ENCODE assay signal across 20 cellular contexts in genomic region chr9:92639791-92640271, GRCh38.
"Had no signal": no experiment of that assay in that cellular context is flagged by ENCODE, and none has a peak within 500 bp of the region (broad histone marks: within the 10 kb centered on the region; RNA-seq: fewer than 3 reads in every experiment).

No MANE protein-coding gene starts in this region.

- H3K4me1 Mint-ChIP-seq: activated naive CD8-positive, alpha-beta T cell treated with anti-CD3 and anti-CD28 coated beads, Interleukin-2, amount 10 ng/mL, durations not matched to agents 7 days and 5 days; neural crest cell had no signal

- ATAC-seq: body of pancreas; left lung; mucosa of descending colon; pancreas; sciatic nerve; stimulated activated naive B cell treated with anti-CD40 and anti-IgM and Interleukin-4, amounts not matched to agents 10 μg/mL and 1 μg/mL and 100 μg/mL, for 72 hours had no signal

- H3K9me3 ChIP-seq: body of pancreas, colonic mucosa, left lung, mucosa of descending colon, pancreas, tibial artery, uterus had no signal

- H3K27ac ChIP-seq: body of pancreas, colonic mucosa, left lung, pancreas, tibial artery, VCaP had no signal

- DNase-seq: activated CD4-positive, alpha-beta T cell treated with anti-CD3 and anti-CD28 coated beads for 1 hour; activated naive CD4-positive, alpha-beta T cell treated with Interleukin-2 at 50 U/mL for 16 hours; activated naive CD8-positive, alpha-beta T cell treated with anti-CD3 and anti-CD28 coated beads, Interleukin-2, amount 10 ng/mL, durations not matched to agents 7 days and 5 days; amygdala; body of pancreas; colonic mucosa; foreskin melanocyte; mucosa of descending colon; naive B cell; stimulated activated CD4-positive, alpha-beta T cell treated with anti-CD3 and anti-CD28 coated beads, Interleukin-4, amount 100 ng/mL, for 4 hours; stimulated activated naive B cell treated with anti-CD40 and anti-IgM and Interleukin-4, amounts not matched to agents 10 μg/mL and 1 μg/mL and 100 μg/mL, for 72 hours; T-helper 2 cell; tibial artery had no signal

- H3K27ac Mint-ChIP-seq: activated naive CD8-positive, alpha-beta T cell treated with anti-CD3 and anti-CD28 coated beads, Interleukin-2, amount 10 ng/mL, durations not matched to agents 7 days and 5 days; activated T-helper 2 cell treated with anti-CD3 and anti-CD28 coated beads, Interferon-gamma antibody, Interleukin-2, Interleukin-4, amounts not matched to agents 10 μg/mL and 5 μg/mL and 100 μg/mL, durations not matched to agents 14 hours and 24 hours and 36 hours; naive B cell; stimulated activated naive B cell treated with anti-CD40 and anti-IgM and Interleukin-4, amounts not matched to agents 10 μg/mL and 1 μg/mL and 100 μg/mL, for 72 hours had no signal

- H3K4me3 ChIP-seq: body of pancreas, colonic mucosa, left lung, mucosa of descending colon, pancreas, tibial artery, uterus had no signal

- H3K27me3 Mint-ChIP-seq: activated naive CD8-positive, alpha-beta T cell treated with anti-CD3 and anti-CD28 coated beads, Interleukin-2, amount 10 ng/mL, durations not matched to agents 7 days and 5 days; naive B cell; stimulated activated naive B cell treated with anti-CD40 and anti-IgM and Interleukin-4, amounts not matched to agents 10 μg/mL and 1 μg/mL and 100 μg/mL, for 72 hours had no signal

- H3K4me3 Mint-ChIP-seq: activated naive CD8-positive, alpha-beta T cell treated with anti-CD3 and anti-CD28 coated beads, Interleukin-2, amount 10 ng/mL, durations not matched to agents 7 days and 5 days; neural crest cell; stimulated activated naive B cell treated with anti-CD40 and anti-IgM and Interleukin-4, amounts not matched to agents 10 μg/mL and 1 μg/mL and 100 μg/mL, for 72 hours had no signal

- H3K27me3 ChIP-seq: body of pancreas, colonic mucosa, left lung, pancreas, tibial artery, uterus had no signal

- H3K9me3 Mint-ChIP-seq: activated naive CD8-positive, alpha-beta T cell treated with anti-CD3 and anti-CD28 coated beads, Interleukin-2, amount 10 ng/mL, durations not matched to agents 7 days and 5 days; activated T-helper 2 cell treated with anti-CD3 and anti-CD28 coated beads, Interferon-gamma antibody, Interleukin-2, Interleukin-4, amounts not matched to agents 10 μg/mL and 5 μg/mL and 100 μg/mL, durations not matched to agents 14 hours and 24 hours and 36 hours; neural crest cell; stimulated activated naive B cell treated with anti-CD40 and anti-IgM and Interleukin-4, amounts not matched to agents 10 μg/mL and 1 μg/mL and 100 μg/mL, for 72 hours had no signal

- H3K4me1 ChIP-seq: body of pancreas, colonic mucosa, left lung, pancreas had no signal

- H3K36me3 ChIP-seq: uterus had no signal
